Comparison of ENCODE assay signal across 1 cellular context in the genomic region with DNA sequence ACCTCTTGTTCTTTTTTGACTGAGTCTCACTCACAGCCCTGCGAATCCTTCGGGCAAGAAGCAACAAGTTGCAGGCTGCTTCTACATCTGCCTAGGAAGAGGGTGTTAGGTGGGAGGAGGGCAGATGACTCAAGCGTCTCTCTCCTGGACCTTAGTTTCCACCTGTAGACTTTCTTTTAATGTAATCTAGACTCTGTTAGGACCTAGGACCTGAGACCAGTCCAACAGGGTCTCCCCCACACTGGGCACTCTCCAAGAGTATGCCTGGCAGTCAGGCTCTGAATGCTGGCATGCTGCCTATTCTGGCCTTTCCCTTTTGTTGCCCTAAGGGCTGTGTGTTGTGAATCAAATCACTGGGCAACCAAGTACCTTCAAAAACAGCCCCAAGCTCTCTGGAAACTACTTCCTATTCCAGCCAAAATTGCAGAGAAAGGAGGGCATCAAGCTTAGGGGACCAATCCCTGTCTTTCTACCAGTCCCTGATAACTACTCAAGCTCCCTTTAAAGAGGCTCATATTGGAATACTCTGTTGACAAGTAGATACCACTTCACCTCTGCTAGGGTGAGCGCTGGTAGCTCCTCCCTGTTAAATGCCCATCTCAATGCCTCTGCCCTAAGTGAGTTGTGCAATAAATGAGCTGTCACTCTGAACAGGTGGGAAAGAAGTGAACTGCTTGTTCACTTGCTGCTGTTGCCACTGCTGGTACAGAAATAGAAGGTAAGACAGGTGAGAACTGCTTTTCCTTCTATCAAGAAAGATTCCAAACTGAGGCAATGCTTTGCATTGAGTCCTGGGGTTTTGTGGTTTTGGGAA.
TF ChIP-seq lines count a peak whose summit lies in the region.

A gene with protein sequence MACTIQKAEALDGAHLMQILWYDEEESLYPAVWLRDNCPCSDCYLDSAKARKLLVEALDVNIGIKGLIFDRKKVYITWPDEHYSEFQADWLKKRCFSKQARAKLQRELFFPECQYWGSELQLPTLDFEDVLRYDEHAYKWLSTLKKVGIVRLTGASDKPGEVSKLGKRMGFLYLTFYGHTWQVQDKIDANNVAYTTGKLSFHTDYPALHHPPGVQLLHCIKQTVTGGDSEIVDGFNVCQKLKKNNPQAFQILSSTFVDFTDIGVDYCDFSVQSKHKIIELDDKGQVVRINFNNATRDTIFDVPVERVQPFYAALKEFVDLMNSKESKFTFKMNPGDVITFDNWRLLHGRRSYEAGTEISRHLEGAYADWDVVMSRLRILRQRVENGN (plus strand): TSS at position 514 of the 814 bp plus-strand sequence. CDS start 14,616 bp downstream, outside the sequence.

TF ChIP-seq in HepG2, 621 proteins besides CTCF, POLR2A, EP300 and RAD21:
- TF ChIP-seq CEBPB (IDR thresholded peaks at IDR 0.05; ENCODE audit: borderline replicate concordance, low read depth, low read length), result peak; percentile 67
- TF ChIP-seq, protein P1, sequence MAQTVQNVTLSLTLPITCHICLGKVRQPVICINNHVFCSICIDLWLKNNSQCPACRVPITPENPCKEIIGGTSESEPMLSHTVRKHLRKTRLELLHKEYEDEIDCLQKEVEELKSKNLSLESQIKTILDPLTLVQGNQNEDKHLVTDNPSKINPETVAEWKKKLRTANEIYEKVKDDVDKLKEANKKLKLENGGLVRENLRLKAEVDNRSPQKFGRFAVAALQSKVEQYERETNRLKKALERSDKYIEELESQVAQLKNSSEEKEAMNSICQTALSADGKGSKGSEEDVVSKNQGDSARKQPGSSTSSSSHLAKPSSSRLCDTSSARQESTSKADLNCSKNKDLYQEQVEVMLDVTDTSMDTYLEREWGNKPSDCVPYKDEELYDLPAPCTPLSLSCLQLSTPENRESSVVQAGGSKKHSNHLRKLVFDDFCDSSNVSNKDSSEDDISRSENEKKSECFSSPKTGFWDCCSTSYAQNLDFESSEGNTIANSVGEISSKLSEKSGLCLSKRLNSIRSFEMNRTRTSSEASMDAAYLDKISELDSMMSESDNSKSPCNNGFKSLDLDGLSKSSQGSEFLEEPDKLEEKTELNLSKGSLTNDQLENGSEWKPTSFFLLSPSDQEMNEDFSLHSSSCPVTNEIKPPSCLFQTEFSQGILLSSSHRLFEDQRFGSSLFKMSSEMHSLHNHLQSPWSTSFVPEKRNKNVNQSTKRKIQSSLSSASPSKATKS (CRISPR knock-in tag; IDR thresholded peaks at IDR 0.05), result no peak
- TF ChIP-seq, protein P2, sequence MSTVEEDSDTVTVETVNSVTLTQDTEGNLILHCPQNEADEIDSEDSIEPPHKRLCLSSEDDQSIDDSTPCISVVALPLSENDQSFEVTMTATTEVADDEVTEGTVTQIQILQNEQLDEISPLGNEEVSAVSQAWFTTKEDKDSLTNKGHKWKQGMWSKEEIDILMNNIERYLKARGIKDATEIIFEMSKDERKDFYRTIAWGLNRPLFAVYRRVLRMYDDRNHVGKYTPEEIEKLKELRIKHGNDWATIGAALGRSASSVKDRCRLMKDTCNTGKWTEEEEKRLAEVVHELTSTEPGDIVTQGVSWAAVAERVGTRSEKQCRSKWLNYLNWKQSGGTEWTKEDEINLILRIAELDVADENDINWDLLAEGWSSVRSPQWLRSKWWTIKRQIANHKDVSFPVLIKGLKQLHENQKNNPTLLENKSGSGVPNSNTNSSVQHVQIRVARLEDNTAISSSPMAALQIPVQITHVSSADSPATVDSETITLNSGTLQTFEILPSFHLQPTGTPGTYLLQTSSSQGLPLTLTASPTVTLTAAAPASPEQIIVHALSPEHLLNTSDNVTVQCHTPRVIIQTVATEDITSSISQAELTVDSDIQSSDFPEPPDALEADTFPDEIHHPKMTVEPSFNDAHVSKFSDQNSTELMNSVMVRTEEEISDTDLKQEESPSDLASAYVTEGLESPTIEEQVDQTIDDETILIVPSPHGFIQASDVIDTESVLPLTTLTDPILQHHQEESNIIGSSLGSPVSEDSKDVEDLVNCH (CRISPR knock-in tag; IDR thresholded peaks at IDR 0.05), result no peak
